ENCODE assay signal across 8 cellular contexts in genomic region chr7:140639366-140640053, GRCh38. TPM values are rescaled to one million over a fixed set of nuclear protein-coding genes. Genes with fewer than 3 reads are reported as not detected.
DNase-seq lines count a peak whose midpoint lies in the region; FAIRE-seq and TF ChIP-seq lines count a peak whose summit lies in the region.

No MANE protein-coding gene starts in this region.

- H3K4me3 ChIP-seq in iPS-11a (ENCODE audit: low read depth, low read length) (peak overlapping the region; percentile 63), small intestine (ENCODE audit: low read depth in 1 of 2, low read length in 2 of 2) (peak overlapping the region; percentile 30 to 41)

- no peaks in the 10 kb centered on the region for H3K36me3 Mint-ChIP-seq in activated naive CD8-positive, alpha-beta T cell treated with anti-CD3 and anti-CD28 coated beads for 36 hours

- H3K36me3 ChIP-seq in small intestine (ENCODE audit: control insufficient read depth in 2 of 2, insufficient read depth in 2 of 2, low read length in 2 of 2) = no peaks in the 10 kb centered on the region

- no peaks in the 10 kb centered on the region for H3K4me1 ChIP-seq in small intestine (ENCODE audit: control insufficient read depth in 2 of 2, insufficient read depth in 1 of 2, low read depth in 1 of 2, low read length in 1 of 2)

- H3K27me3 ChIP-seq in small intestine (ENCODE audit: control insufficient read depth in 2 of 2, insufficient read depth in 2 of 2, low read length in 2 of 2) = peaks cover 0 to 16% of the 10 kb centered on the region in 2 donors

- H3K9me3 ChIP-seq in small intestine (ENCODE audit: control insufficient read depth, low read depth) = no peaks in the 10 kb centered on the region

- H3K4me3 Mint-ChIP-seq in activated naive CD8-positive, alpha-beta T cell treated with anti-CD3 and anti-CD28 coated beads for 36 hours = peak overlapping the region; percentile 80

- TF ChIP-seq CTCF in GM10266 (IDR thresholded peaks at IDR 0.05; ENCODE audit: control insufficient read depth, insufficient read depth, low read depth, missing control alignments) = no peak

- peak overlapping the region in 1 of 2 donors; percentile 77 for H3K27ac ChIP-seq in small intestine (ENCODE audit: low read depth in 1 of 2, low read length in 1 of 2)

- peaks cover 9% of the 10 kb centered on the region for H3K4me1 Mint-ChIP-seq in activated naive CD8-positive, alpha-beta T cell treated with anti-CD3 and anti-CD28 coated beads for 36 hours

- no peaks in the 10 kb centered on the region for H3K9me3 Mint-ChIP-seq in activated naive CD8-positive, alpha-beta T cell treated with anti-CD3 and anti-CD28 coated beads for 36 hours

- H3K27ac Mint-ChIP-seq in activated naive CD8-positive, alpha-beta T cell treated with anti-CD3 and anti-CD28 coated beads for 36 hours = no peak overlapping the region

- peaks cover 71% of the 10 kb centered on the region for H3K27me3 Mint-ChIP-seq in activated naive CD8-positive, alpha-beta T cell treated with anti-CD3 and anti-CD28 coated beads for 36 hours

- DNase-seq in NCI-H2171 treated with DMSO at 0.1 percent for 48 hours (lab: John Stamatoyannopoulos, UW) (peak; percentile 21), NCI-H2171 (lab: John Stamatoyannopoulos, UW) (no peak), small intestine (no peak), NCI-H524 treated with DMSO at 0.1 percent for 48 hours (lab: John Stamatoyannopoulos, UW) (no peak), hepatic stellate cell (ENCODE audit: low spot score) (no peak), GM10266 (ENCODE audit: extremely low spot score) (no peak)
- peak; percentile 21 for DNase-seq in activated naive CD8-positive, alpha-beta T cell treated with anti-CD3 and anti-CD28 coated beads for 36 hours

- 23 to 39% (median 31%) methylated on average over 15 of the region's 15 CpGs for WGBS in small intestine, 3 donors

- FAIRE-seq in small intestine (lab: Jason Lieb, UNC) = no peak

RNA-seq across cellular contexts. Expression of gene DENND2A, which starts 1.1 kb away (rescaled TPM):
- not detected for total RNA-seq in activated naive CD8-positive, alpha-beta T cell treated with anti-CD3 and anti-CD28 coated beads for 36 hours
- polyA plus RNA-seq in small intestine = 1 to 10 TPM in 2 of 3 donors, not detected in 1; 3.0 to 5.7 TPM

RNA-seq across cellular contexts. Expression of gene ADCK2, which starts 33.2 kb away (rescaled TPM):
- 10 to 100 TPM; 23.3 to 23.9 TPM for total RNA-seq in activated naive CD8-positive, alpha-beta T cell treated with anti-CD3 and anti-CD28 coated beads for 36 hours
- polyA plus RNA-seq in small intestine = 10 to 100 TPM in 1 of 3 donors, 1 to 10 TPM in 2; 7.6 to 20.1 (median 8.7) TPM

RNA-seq across cellular contexts. Expression of gene NDUFB2, which starts 57.0 kb away (rescaled TPM):
- 100 to 1,000 TPM; 175 to 196 TPM for total RNA-seq in activated naive CD8-positive, alpha-beta T cell treated with anti-CD3 and anti-CD28 coated beads for 36 hours
- polyA plus RNA-seq in small intestine = 100 to 1,000 TPM; 456 to 779 (median 501) TPM

Comparison
In these comparisons a context has a peak if more than half of its experiments do, and no peak if none do; other contexts are left out.
1. DNase-seq: peak in NCI-H2171 treated with DMSO at 0.1 percent for 48 hours (single experiment) and activated naive CD8-positive, alpha-beta T cell treated with anti-CD3 and anti-CD28 coated beads for 36 hours (single experiment); none in NCI-H2171 (single experiment), small intestine (single experiment), NCI-H524 treated with DMSO at 0.1 percent for 48 hours (single experiment), hepatic stellate cell (single experiment) and GM10266 (single experiment).